Comparison of ENCODE assay signal across 21 cellular contexts in the genomic region with DNA sequence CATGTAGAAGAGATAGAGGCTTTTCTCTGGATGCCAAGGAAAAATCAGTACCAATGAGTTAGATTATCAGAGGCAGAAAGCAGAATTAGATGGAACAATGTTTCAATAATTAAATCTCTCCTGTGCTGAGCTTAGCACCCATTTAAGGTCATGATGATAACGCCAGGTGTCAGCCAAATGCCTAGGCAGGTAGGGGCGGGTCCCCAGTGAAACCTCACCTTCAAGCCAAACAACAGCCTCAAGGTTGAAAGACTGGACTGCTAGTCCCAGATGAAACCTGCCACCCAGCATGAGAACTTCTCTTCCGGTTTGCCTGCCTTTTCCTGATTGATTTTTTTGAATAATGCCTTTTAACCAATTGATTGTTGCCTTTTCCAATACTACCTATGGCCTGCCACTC.
"Had no signal": no experiment of that assay in that cellular context is flagged by ENCODE, and none has a peak within 500 bp of the region (broad histone marks: within the 10 kb centered on the region; RNA-seq: fewer than 3 reads in every experiment).

No MANE protein-coding gene starts in this region.

- DNase-seq: cortex of kidney; dorsolateral prefrontal cortex; effector CD8-positive, alpha-beta T cell; foreskin keratinocyte; left colon; left ventricle myocardium superior; occipital lobe; psoas muscle; right lobe of liver; stimulated activated CD4-positive, alpha-beta T cell treated with anti-CD3 and anti-CD28 coated beads, Interleukin-4, amount 100 ng/mL, for 1 hour; stimulated activated CD8-positive, alpha-beta memory T cell treated with anti-CD3 and anti-CD28 coated beads, Interleukin-4, amount 100 ng/mL, for 48 hours; testis; upper lobe of right lung had no signal

- H3K27me3 ChIP-seq: dorsolateral prefrontal cortex, foreskin keratinocyte, hepatocyte, neural progenitor cell, right lobe of liver, testis, tibial nerve, upper lobe of right lung, vagina had no signal

- H3K4me1 Mint-ChIP-seq: stimulated activated effector memory CD8-positive, alpha-beta T cell treated with anti-CD3 and anti-CD28 coated beads, Interleukin-12 subunit alpha, Interleukin-12 subunit beta, amount 100 ng/mL, for 72 hours had no signal

- H3K4me1 ChIP-seq: foreskin keratinocyte, psoas muscle, right lobe of liver, testis, upper lobe of right lung, vagina had no signal

- H3K79me2 ChIP-seq: hepatocyte had no signal

- H2AFZ ChIP-seq: hepatocyte had no signal

- H3K4me2 ChIP-seq: hepatocyte, neural progenitor cell had no signal

- H3K4me3 ChIP-seq: hepatocyte, neural progenitor cell, psoas muscle, right lobe of liver, testis, tibial nerve, upper lobe of right lung, vagina had no signal

- ATAC-seq: foreskin keratinocyte; left colon; left ventricle myocardium superior; natural killer cell treated with Interleukin-12 subunit alpha and Interleukin-12 subunit beta and Interleukin-15 and Interleukin-18, amount 100 ng/mL, for 72 hours; psoas muscle; right lobe of liver; upper lobe of right lung had no signal

- H3K27ac ChIP-seq: dorsolateral prefrontal cortex, epithelial cell of prostate, foreskin keratinocyte, hepatocyte, neural progenitor cell, psoas muscle, right lobe of liver, testis, tibial nerve, upper lobe of right lung, vagina had no signal

- H3K36me3 Mint-ChIP-seq: natural killer cell treated with Interleukin-12 subunit alpha and Interleukin-12 subunit beta and Interleukin-15 and Interleukin-18, amount 100 ng/mL, for 72 hours; neural progenitor cell; stimulated activated effector memory CD8-positive, alpha-beta T cell treated with anti-CD3 and anti-CD28 coated beads, Interleukin-12 subunit alpha, Interleukin-12 subunit beta, amount 100 ng/mL, for 72 hours had no signal

- H3K4me3 Mint-ChIP-seq: natural killer cell treated with Interleukin-12 subunit alpha and Interleukin-12 subunit beta and Interleukin-15 and Interleukin-18, amount 100 ng/mL, for 72 hours; neural progenitor cell; stimulated activated effector memory CD8-positive, alpha-beta T cell treated with anti-CD3 and anti-CD28 coated beads, Interleukin-12 subunit alpha, Interleukin-12 subunit beta, amount 100 ng/mL, for 72 hours; stimulated activated naive CD8-positive, alpha-beta T cell treated with anti-CD3 and anti-CD28 coated beads, Interleukin-15, Interleukin-2, amounts not matched to agents 100 ng/mL and 50 ng/mL, for 24 hours had no signal

- H3K27me3 Mint-ChIP-seq: natural killer cell treated with Interleukin-12 subunit alpha and Interleukin-12 subunit beta and Interleukin-15 and Interleukin-18, amount 100 ng/mL, for 72 hours; stimulated activated naive CD8-positive, alpha-beta T cell treated with anti-CD3 and anti-CD28 coated beads, Interleukin-15, Interleukin-2, amounts not matched to agents 100 ng/mL and 50 ng/mL, for 24 hours had no signal

- H3K36me3 ChIP-seq: neural progenitor cell, right lobe of liver, tibial nerve, upper lobe of right lung, vagina had no signal

- H3K9ac ChIP-seq: neural progenitor cell had no signal

- H3K9me3 ChIP-seq: psoas muscle, right lobe of liver, testis, upper lobe of right lung, vagina had no signal

- H3K27ac Mint-ChIP-seq: natural killer cell treated with Interleukin-12 subunit alpha and Interleukin-12 subunit beta and Interleukin-15 and Interleukin-18, amount 100 ng/mL, for 72 hours; neural progenitor cell; stimulated activated effector memory CD8-positive, alpha-beta T cell treated with anti-CD3 and anti-CD28 coated beads, Interleukin-12 subunit alpha, Interleukin-12 subunit beta, amount 100 ng/mL, for 72 hours; stimulated activated naive CD8-positive, alpha-beta T cell treated with anti-CD3 and anti-CD28 coated beads, Interleukin-15, Interleukin-2, amounts not matched to agents 100 ng/mL and 50 ng/mL, for 24 hours had no signal
